Comparison of ENCODE assay signal across 1 cellular context in the genomic region with DNA sequence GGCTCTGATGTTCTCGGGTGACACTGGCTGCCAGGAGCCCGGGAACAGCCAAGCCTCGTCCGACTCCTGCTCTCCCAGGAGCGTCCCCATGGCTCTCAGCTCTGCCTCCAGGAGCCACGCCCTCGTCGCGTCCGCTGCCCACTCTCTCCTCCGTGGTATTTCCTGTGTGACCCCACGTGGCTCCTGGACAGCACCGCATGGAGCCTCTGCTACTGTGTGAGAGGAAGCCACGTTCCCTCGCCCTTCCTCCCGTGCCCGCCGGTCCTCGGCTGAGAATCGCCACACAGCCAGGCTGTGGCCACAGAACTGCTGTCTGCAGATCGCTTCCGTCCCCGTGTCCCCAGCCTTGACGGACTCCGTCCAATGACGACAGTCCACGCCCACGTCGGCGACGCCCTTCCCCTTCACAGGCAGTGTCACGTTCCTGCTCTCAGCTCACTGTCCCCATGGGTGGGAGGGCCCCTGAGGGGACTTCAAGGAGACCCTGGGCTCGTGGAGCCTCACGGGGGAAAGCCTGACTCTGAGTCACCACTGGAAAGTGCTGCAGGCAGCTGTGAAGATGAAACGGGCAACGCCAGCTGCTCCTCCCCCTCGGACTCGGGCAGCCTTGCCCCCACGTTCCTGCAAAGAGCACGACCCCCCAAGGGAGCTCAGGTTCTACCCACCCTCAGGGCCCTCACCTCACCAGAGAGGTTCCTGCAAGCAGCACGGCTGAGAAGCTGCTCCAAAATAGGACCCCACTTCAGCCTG.
TF ChIP-seq lines count a peak whose summit lies in the region.

No MANE protein-coding gene starts in this region.

TF ChIP-seq in K562, 482 proteins besides CTCF, POLR2A, EP300 and RAD21 (continued from another document and continues in another):
- no peak for TF ChIP-seq CCAR2 (IDR thresholded peaks at IDR 0.05; ENCODE audit: low read depth, low read length)
- TF ChIP-seq CTCFL (IDR thresholded peaks at IDR 0.05; ENCODE audit: borderline replicate concordance, insufficient read depth, low read depth, low read length, poor library complexity, severe bottlenecking) = no peak
- no peak for TF ChIP-seq BDP1 (IDR thresholded peaks at IDR 0.05; ENCODE audit: insufficient read depth, insufficient read length)
- TF ChIP-seq TAF9B (IDR thresholded peaks at IDR 0.05; ENCODE audit: partially characterized antibody) = no peak
- TF ChIP-seq ZNF444 (CRISPR knock-in tag; IDR thresholded peaks at IDR 0.05) = no peak
- TF ChIP-seq HMG20B (CRISPR knock-in tag; IDR thresholded peaks at IDR 0.05) = no peak
- no peak for TF ChIP-seq NEUROD1 (IDR thresholded peaks at IDR 0.05; ENCODE audit: borderline replicate concordance, low read depth, low read length, partially characterized antibody)
- TF ChIP-seq, protein P1, sequence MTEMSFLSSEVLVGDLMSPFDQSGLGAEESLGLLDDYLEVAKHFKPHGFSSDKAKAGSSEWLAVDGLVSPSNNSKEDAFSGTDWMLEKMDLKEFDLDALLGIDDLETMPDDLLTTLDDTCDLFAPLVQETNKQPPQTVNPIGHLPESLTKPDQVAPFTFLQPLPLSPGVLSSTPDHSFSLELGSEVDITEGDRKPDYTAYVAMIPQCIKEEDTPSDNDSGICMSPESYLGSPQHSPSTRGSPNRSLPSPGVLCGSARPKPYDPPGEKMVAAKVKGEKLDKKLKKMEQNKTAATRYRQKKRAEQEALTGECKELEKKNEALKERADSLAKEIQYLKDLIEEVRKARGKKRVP (CRISPR knock-in tag; IDR thresholded peaks at IDR 0.05) = no peak
- no peak for TF ChIP-seq MAZ (CRISPR knock-in tag; conservative IDR thresholded peaks at IDR 0.05 in 1 of 2, IDR thresholded peaks at IDR 0.05 in 1 of 2)
- TF ChIP-seq ZNF639 (CRISPR knock-in tag; conservative IDR thresholded peaks at IDR 0.05 in 1 of 2, IDR thresholded peaks at IDR 0.05 in 1 of 2) = no peak
- TF ChIP-seq ZNF384 (IDR thresholded peaks at IDR 0.05; ENCODE audit: low read depth, low read length) = no peak
- no peak for TF ChIP-seq ZNF280B (CRISPR knock-in tag; IDR thresholded peaks at IDR 0.05)
- TF ChIP-seq ADNP (tag; IDR thresholded peaks at IDR 0.05) = no peak
- no peak for TF ChIP-seq HMGXB4 (CRISPR knock-in tag; IDR thresholded peaks at IDR 0.05)
- no peak for TF ChIP-seq PYGO2 (tag; IDR thresholded peaks at IDR 0.05)
- peak; percentile 66 for TF ChIP-seq BHLHE40 (IDR thresholded peaks at IDR 0.05; ENCODE audit: low read length)
- TF ChIP-seq E2F8 (IDR thresholded peaks at IDR 0.05; ENCODE audit: low read depth, partially characterized antibody) = no peak
- no peak for TF ChIP-seq MED1 (CRISPR knock-in tag; IDR thresholded peaks at IDR 0.05; ENCODE audit: borderline replicate concordance)
- no peak for TF ChIP-seq TARDBP (IDR thresholded peaks at IDR 0.05)
- no peak for TF ChIP-seq ZNF695 (CRISPR knock-in tag; IDR thresholded peaks at IDR 0.05)
- TF ChIP-seq, protein P2, sequence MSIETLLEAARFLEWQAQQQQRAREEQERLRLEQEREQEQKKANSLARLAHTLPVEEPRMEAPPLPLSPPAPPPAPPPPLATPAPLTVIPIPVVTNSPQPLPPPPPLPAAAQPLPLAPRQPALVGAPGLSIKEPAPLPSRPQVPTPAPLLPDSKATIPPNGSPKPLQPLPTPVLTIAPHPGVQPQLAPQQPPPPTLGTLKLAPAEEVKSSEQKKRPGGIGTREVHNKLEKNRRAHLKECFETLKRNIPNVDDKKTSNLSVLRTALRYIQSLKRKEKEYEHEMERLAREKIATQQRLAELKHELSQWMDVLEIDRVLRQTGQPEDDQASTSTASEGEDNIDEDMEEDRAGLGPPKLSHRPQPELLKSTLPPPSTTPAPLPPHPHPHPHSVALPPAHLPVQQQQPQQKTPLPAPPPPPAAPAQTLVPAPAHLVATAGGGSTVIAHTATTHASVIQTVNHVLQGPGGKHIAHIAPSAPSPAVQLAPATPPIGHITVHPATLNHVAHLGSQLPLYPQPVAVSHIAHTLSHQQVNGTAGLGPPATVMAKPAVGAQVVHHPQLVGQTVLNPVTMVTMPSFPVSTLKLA (conservative IDR thresholded peaks at IDR 0.05) = peak in 1 of 2 experiments; percentile 48; a peak in 2 of 4 replicates
- TF ChIP-seq SREBF1 (IDR thresholded peaks at IDR 0.05; ENCODE audit: borderline replicate concordance, low read depth, low read length) = no peak
- TF ChIP-seq ZNF324 (CRISPR knock-in tag; IDR thresholded peaks at IDR 0.05) = no peak
- TF ChIP-seq SIN3B (IDR thresholded peaks at IDR 0.05; ENCODE audit: low read depth) = no peak
- TF ChIP-seq ZNF583 (CRISPR knock-in tag; IDR thresholded peaks at IDR 0.05) = no peak
- TF ChIP-seq, protein P3, sequence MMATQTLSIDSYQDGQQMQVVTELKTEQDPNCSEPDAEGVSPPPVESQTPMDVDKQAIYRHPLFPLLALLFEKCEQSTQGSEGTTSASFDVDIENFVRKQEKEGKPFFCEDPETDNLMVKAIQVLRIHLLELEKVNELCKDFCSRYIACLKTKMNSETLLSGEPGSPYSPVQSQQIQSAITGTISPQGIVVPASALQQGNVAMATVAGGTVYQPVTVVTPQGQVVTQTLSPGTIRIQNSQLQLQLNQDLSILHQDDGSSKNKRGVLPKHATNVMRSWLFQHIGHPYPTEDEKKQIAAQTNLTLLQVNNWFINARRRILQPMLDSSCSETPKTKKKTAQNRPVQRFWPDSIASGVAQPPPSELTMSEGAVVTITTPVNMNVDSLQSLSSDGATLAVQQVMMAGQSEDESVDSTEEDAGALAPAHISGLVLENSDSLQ (IDR thresholded peaks at IDR 0.05) = no peak
- TF ChIP-seq PHF20 (IDR thresholded peaks at IDR 0.05; ENCODE audit: partially characterized antibody) = no peak
- no peak for TF ChIP-seq TAL1 (IDR thresholded peaks at IDR 0.05)
- no peak for TF ChIP-seq ETV5 (CRISPR knock-in tag; IDR thresholded peaks at IDR 0.05; ENCODE audit: low read depth)
- no peak for TF ChIP-seq CBFB (CRISPR knock-in tag; IDR thresholded peaks at IDR 0.05)
- TF ChIP-seq ZZZ3 (IDR thresholded peaks at IDR 0.05) = no peak
- TF ChIP-seq, protein P4, sequence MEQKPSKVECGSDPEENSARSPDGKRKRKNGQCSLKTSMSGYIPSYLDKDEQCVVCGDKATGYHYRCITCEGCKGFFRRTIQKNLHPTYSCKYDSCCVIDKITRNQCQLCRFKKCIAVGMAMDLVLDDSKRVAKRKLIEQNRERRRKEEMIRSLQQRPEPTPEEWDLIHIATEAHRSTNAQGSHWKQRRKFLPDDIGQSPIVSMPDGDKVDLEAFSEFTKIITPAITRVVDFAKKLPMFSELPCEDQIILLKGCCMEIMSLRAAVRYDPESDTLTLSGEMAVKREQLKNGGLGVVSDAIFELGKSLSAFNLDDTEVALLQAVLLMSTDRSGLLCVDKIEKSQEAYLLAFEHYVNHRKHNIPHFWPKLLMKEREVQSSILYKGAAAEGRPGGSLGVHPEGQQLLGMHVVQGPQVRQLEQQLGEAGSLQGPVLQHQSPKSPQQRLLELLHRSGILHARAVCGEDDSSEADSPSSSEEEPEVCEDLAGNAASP (IDR thresholded peaks at IDR 0.05) = no peak
- TF ChIP-seq ZNF778 (CRISPR knock-in tag; IDR thresholded peaks at IDR 0.05) = no peak
- 0 out of 2 replicates have a peak, but pooled peaks have one; percentile 21 for TF ChIP-seq CXXC5 (CRISPR knock-in tag; IDR thresholded peaks at IDR 0.05)
- TF ChIP-seq AFF4 (CRISPR knock-in tag; IDR thresholded peaks at IDR 0.05) = no peak
- no peak for TF ChIP-seq HDAC3 (IDR thresholded peaks at IDR 0.05; ENCODE audit: borderline replicate concordance, partially characterized antibody)
- no peak for TF ChIP-seq ZNF764 (CRISPR knock-in tag; IDR thresholded peaks at IDR 0.05; ENCODE audit: low read depth)
